ENCODE assay signal across 19 cellular contexts in the genomic region with DNA sequence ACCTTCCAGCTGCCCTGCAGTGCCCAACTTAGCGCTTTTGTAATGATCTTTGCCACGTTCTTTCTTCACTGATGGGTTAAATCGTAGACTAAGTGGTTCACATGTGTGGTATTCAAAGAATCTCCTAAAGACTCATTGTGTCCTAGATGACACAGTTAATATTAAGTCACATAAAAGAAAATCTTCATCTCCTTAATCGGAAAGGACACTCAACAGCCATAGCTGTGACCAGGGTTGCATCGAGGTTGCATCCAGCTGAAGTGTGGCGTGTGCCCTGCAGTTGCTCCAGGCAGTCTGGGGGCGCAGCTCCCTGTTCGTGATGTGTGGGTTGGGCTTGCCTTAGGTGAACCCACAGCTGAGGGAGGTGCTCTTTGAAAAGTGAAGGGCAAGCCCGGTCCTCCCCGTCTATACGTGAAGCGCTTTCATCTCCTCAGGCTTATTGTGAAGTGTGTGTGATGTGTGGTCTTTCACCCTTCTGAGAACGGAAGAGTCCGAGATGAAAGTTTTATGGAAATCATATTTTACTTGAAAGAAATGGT.
DNase-seq lines count a peak whose midpoint lies in the region; ATAC-seq lines count a peak whose summit lies in the region.
"Had no signal": no experiment of that assay in that cellular context is flagged by ENCODE, and none has a peak within 500 bp of the region (broad histone marks: within the 10 kb centered on the region; RNA-seq: fewer than 3 reads in every experiment).

No MANE protein-coding gene starts in this region.

- H3K27me3 ChIP-seq in mesenchymal stem cell (ENCODE audit: control insufficient read depth in 1 of 2, insufficient read depth in 1 of 2, low read length in 2 of 2): no peaks in the 10 kb centered on the region
- H3K27me3 ChIP-seq: SJCRH30 had no signal

- H4K8ac ChIP-seq in mesenchymal stem cell (ENCODE audit: low read length): no peak overlapping the region

- DNase-seq in activated T-cell treated with anti-CD3 and anti-CD28 coated beads, Interleukin-2, amount 50 U/mL, for 4 hours: no peak
- DNase-seq in activated T-cell treated with anti-CD3 and anti-CD28 coated beads for 4 hours (no peak), mesenchymal stem cell (no peak), ureter (ENCODE audit: low spot score) (peak; percentile 26), GOT3 (lab: John Stamatoyannopoulos, UW) (no peak)
- DNase-seq in activated naive CD8-positive, alpha-beta T cell treated with anti-CD3 and anti-CD28 coated beads, Interleukin-2, amount 50 U/mL, for 16 hours (ENCODE audit: low read depth, low spot score): peak; percentile 29
- DNase-seq: activated CD4-positive, alpha-beta T cell treated with anti-CD3 and anti-CD28 coated beads, Interleukin-2, amount 10 ng/mL, durations not matched to agents 7 days and 5 days; activated effector memory CD4-positive, alpha-beta T cell treated with Interleukin-2 at 50 U/mL for 16 hours; dermis blood vessel endothelial cell; NCI-H524 treated with DMSO at 0.1 percent for 48 hours; OCI-M1; SJCRH30; stimulated activated CD4-positive, alpha-beta T cell treated with anti-CD3 and anti-CD28 coated beads, Interleukin-4, amount 100 ng/mL, for 24 hours; trophoblast cell had no signal

- peaks cover 41 to 82% of the 10 kb centered on the region in 2 experiments for H3K36me3 ChIP-seq in mesenchymal stem cell (ENCODE audit: control insufficient read depth in 1 of 2, insufficient read depth in 2 of 2, low read depth in 1 of 2, low read length in 2 of 2)

- no peak overlapping the region for H3K4me3 ChIP-seq in mesenchymal stem cell (ENCODE audit: insufficient read depth in 1 of 2, low read depth in 1 of 2, low read length in 2 of 2)
- H3K4me3 ChIP-seq: A549, SJCRH30 had no signal

- no peak overlapping the region for H4K91ac ChIP-seq in mesenchymal stem cell (ENCODE audit: low read length)

- H3K9ac ChIP-seq in mesenchymal stem cell (ENCODE audit: low read length): no peak overlapping the region

- no peaks in the 10 kb centered on the region for H3K4me1 Mint-ChIP-seq in activated T-cell treated with anti-CD3 and anti-CD28 coated beads, Interleukin-2, amount 50 U/mL, for 4 hours (ENCODE audit: low read depth)

- H3K4me2 ChIP-seq in mesenchymal stem cell (ENCODE audit: low read length, poor library complexity, severe bottlenecking): peak overlapping the region; percentile 43
- H3K4me2 ChIP-seq: A549 had no signal

- H3K79me1 ChIP-seq in mesenchymal stem cell (replicated peaks; ENCODE audit: low read length, poor library complexity, severe bottlenecking): peaks cover 21% of the 10 kb centered on the region

- no peaks in the 10 kb centered on the region for H3K9me3 Mint-ChIP-seq in activated T-cell treated with anti-CD3 and anti-CD28 coated beads, Interleukin-2, amount 50 U/mL, for 4 hours
- H3K9me3 Mint-ChIP-seq: activated CD4-positive, alpha-beta T cell treated with anti-CD3 and anti-CD28 coated beads, Interleukin-2, amount 10 ng/mL, durations not matched to agents 7 days and 5 days; CD8-positive, alpha-beta memory T cell had no signal

- H2BK12ac ChIP-seq in mesenchymal stem cell (ENCODE audit: low read length in 2 of 2): no peak overlapping the region

- peak overlapping the region; percentile 94 for H2AK5ac ChIP-seq in mesenchymal stem cell (ENCODE audit: low read length, severe bottlenecking)

- H2BK15ac ChIP-seq in mesenchymal stem cell (ENCODE audit: low read depth, poor library complexity, severe bottlenecking): no peak overlapping the region

- H2AFZ ChIP-seq in mesenchymal stem cell (ENCODE audit: low read depth, low read length): no peak overlapping the region

- no peak overlapping the region for H3K4me3 Mint-ChIP-seq in activated T-cell treated with anti-CD3 and anti-CD28 coated beads, Interleukin-2, amount 50 U/mL, for 4 hours
- H3K4me3 Mint-ChIP-seq: activated CD4-positive, alpha-beta T cell treated with anti-CD3 and anti-CD28 coated beads, Interleukin-2, amount 10 ng/mL, durations not matched to agents 7 days and 5 days; CD8-positive, alpha-beta memory T cell had no signal

- H3K9me3 ChIP-seq in mesenchymal stem cell (ENCODE audit: control insufficient read depth, low read length): no peaks in the 10 kb centered on the region
- H3K9me3 ChIP-seq: A549, SJCRH30 had no signal

- no peak overlapping the region for H3K14ac ChIP-seq in mesenchymal stem cell (ENCODE audit: low read length in 2 of 2)

- no peak overlapping the region for H2BK120ac ChIP-seq in mesenchymal stem cell (ENCODE audit: low read depth, low read length)

- H3K4me1 ChIP-seq in mesenchymal stem cell (ENCODE audit: control insufficient read depth, insufficient read depth, low read depth, low read length): peaks cover 44% of the 10 kb centered on the region
- H3K4me1 ChIP-seq: A549, SJCRH30 had no signal

- no peaks in the 10 kb centered on the region for H3K27me3 Mint-ChIP-seq in activated T-cell treated with anti-CD3 and anti-CD28 coated beads, Interleukin-2, amount 50 U/mL, for 4 hours (ENCODE audit: low read depth)
- H3K27me3 Mint-ChIP-seq: activated CD4-positive, alpha-beta T cell treated with anti-CD3 and anti-CD28 coated beads, Interleukin-2, amount 10 ng/mL, durations not matched to agents 7 days and 5 days; CD8-positive, alpha-beta memory T cell had no signal

- peaks cover 36% of the 10 kb centered on the region for H3K36me3 Mint-ChIP-seq in activated T-cell treated with anti-CD3 and anti-CD28 coated beads, Interleukin-2, amount 50 U/mL, for 4 hours (ENCODE audit: insufficient read depth)

- peak; percentile 31 to 72 for ATAC-seq in activated T-cell treated with anti-CD3 and anti-CD28 coated beads, Interleukin-2, amount 50 U/mL, for 4 hours
- ATAC-seq in HG02763 (IDR thresholded peaks at IDR 0.05; ENCODE audit: unreplicated experiment) (no peak), GM18867 (IDR thresholded peaks at IDR 0.05; ENCODE audit: unreplicated experiment) (no peak)
- ATAC-seq: A549 had no signal

- H2BK5ac ChIP-seq in mesenchymal stem cell (ENCODE audit: low read depth, low read length, poor library complexity, severe bottlenecking): peak overlapping the region; percentile 81

- H3K27ac ChIP-seq in mesenchymal stem cell (ENCODE audit: low read length, poor library complexity, severe bottlenecking): peak overlapping the region; percentile 99
- H3K27ac ChIP-seq: A549, HL-60, SJCRH30 had no signal

- no peak overlapping the region for H3K4ac ChIP-seq in mesenchymal stem cell (ENCODE audit: low read depth in 1 of 2, low read length in 2 of 2)

- H3K18ac ChIP-seq in mesenchymal stem cell (ENCODE audit: low read depth in 1 of 2, low read length in 2 of 2): no peak overlapping the region

- H3K23ac ChIP-seq in mesenchymal stem cell (ENCODE audit: low read length in 2 of 2): no peak overlapping the region

- 95% methylated on average over 9 of the region's 14 CpGs for WGBS in mesenchymal stem cell

Comparison
In these comparisons a context has a peak if more than half of its experiments do, and no peak if none do; other contexts are left out.
1. ATAC-seq: peak in activated T-cell treated with anti-CD3 and anti-CD28 coated beads, Interleukin-2, amount 50 U/mL, for 4 hours (2 of 2); none in HG02763 (single experiment) and GM18867 (single experiment).
2. DNase-seq: peak in activated naive CD8-positive, alpha-beta T cell treated with anti-CD3 and anti-CD28 coated beads, Interleukin-2, amount 50 U/mL, for 16 hours (single experiment) and ureter (single experiment); none in activated T-cell treated with anti-CD3 and anti-CD28 coated beads, Interleukin-2, amount 50 U/mL, for 4 hours (single experiment), activated T-cell treated with anti-CD3 and anti-CD28 coated beads for 4 hours (single experiment), mesenchymal stem cell (single experiment) and GOT3 (single experiment).